24 cellular contexts compared by ENCODE assay signal in the genomic region with DNA sequence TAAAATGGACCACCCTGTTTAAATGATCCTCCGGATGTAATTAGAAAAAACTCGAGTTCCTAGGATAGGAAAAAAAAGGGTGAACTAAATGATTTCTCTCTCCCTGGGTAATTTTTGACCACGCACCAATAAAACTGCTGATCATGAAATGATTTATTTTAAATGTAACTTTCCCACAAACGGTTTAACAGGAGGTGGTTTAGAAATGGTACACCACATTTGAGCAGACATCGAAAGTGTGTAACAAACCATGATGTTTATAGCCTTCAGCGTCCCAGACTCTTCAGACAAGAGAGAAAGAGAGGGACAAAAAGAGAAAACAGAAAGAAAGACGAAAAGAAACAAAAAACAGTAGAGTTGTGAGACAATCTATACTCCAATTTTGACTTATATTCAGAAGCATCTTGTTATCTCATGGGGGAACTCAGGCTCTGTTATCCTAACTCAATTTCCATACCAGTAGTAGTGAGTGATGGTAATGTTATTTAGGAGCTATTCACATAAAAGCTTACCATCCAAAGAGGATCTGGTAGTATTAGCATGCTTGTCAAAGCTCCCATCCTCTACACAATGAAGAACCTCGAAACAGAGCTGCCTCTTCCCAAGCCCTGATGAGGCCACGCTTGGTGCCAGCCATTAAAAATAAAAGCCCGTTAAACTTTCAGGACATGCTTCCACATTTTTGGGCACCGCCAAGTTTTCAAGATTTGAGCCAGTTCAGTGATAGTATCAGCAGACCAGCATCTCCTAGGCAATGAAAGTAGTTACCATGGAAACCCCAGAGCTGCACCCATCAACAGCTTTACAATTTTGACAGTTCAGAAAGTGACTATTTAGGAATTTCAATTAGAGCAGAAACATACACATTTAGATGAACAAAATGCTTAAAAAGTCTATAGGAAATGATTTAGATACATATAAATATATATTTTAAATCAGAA.
A peak's percentile ranks its signal among the peaks of the same experiment; 100 is the strongest.
DNase-seq lines count a peak whose midpoint lies in the region; ATAC-seq and TF ChIP-seq lines count a peak whose summit lies in the region.
"Had no signal": no experiment of that assay in that cellular context is flagged by ENCODE, and none has a peak within 500 bp of the region (broad histone marks: within the 10 kb centered on the region; RNA-seq: fewer than 3 reads in every experiment).

No MANE protein-coding gene starts in this region.

- POLR2A ChIA-PET in activated B cell treated with CpG ODN at 0.5 μM for 24 hours (lab: Charles Lee): interaction anchor here (1.0 to 1.1 kb wide), 2 partner anchors 16 to 66 kb away, joined by 3 read pairs; no protein-coding TSS in a partner anchor

- no peaks in the 10 kb centered on the region for H3K27me3 Mint-ChIP-seq in activated T-cell treated with anti-CD3 and anti-CD28 coated beads, Interleukin-2, amount 50 U/mL, for 72 hours (ENCODE audit: low read depth)
- H3K27me3 Mint-ChIP-seq in activated B cell treated with CpG ODN at 0.5 μM for 24 hours: no peaks in the 10 kb centered on the region
- H3K27me3 Mint-ChIP-seq in stimulated activated naive B cell treated with anti-CD40 and anti-IgM and Interleukin-4, amounts not matched to agents 10 μg/mL and 1 μg/mL and 100 μg/mL, for 72 hours: no peaks in the 10 kb centered on the region
- H3K27me3 Mint-ChIP-seq: progenitor cell of endocrine pancreas had no signal

- peaks cover 16% of the 10 kb centered on the region for H3K4me1 Mint-ChIP-seq in activated T-cell treated with anti-CD3 and anti-CD28 coated beads, Interleukin-2, amount 50 U/mL, for 72 hours (ENCODE audit: low read depth)
- H3K4me1 Mint-ChIP-seq in activated B cell treated with CpG ODN at 0.5 μM for 24 hours: peaks cover 26% of the 10 kb centered on the region
- peaks cover 18 to 46% of the 10 kb centered on the region in 2 donors for H3K4me1 Mint-ChIP-seq in stimulated activated naive B cell treated with anti-CD40 and anti-IgM and Interleukin-4, amounts not matched to agents 10 μg/mL and 1 μg/mL and 100 μg/mL, for 72 hours

- TF ChIP-seq CTCF in activated B cell treated with CpG ODN at 0.5 μM for 24 hours (IDR thresholded peaks at IDR 0.05): no peak

- H3K4me3 Mint-ChIP-seq in activated T-cell treated with anti-CD3 and anti-CD28 coated beads, Interleukin-2, amount 50 U/mL, for 72 hours: peak overlapping the region; percentile 49 to 80
- peak overlapping the region; percentile 39 for H3K4me3 Mint-ChIP-seq in activated B cell treated with CpG ODN at 0.5 μM for 24 hours
- H3K4me3 Mint-ChIP-seq in stimulated activated naive B cell treated with anti-CD40 and anti-IgM and Interleukin-4, amounts not matched to agents 10 μg/mL and 1 μg/mL and 100 μg/mL, for 72 hours: peak overlapping the region; percentile 33 to 44
- H3K4me3 Mint-ChIP-seq: activated T-helper 1 cell treated with anti-CD3 and anti-CD28 coated beads, Interleukin-12 subunit alpha, Interleukin-12 subunit beta, Interleukin-2, Interleukin-4 antibody, amounts not matched to agents 30 ng/mL and 10 ng/mL and 1 ng/mL, durations not matched to agents 14 hours and 24 hours and 36 hours; CD4-positive, CD25-positive, alpha-beta regulatory T cell; nephron progenitor cell had no signal

- intact Hi-C loops in activated B cell treated with CpG ODN at 0.5 μM for 24 hours (cut with micrococcal nuclease): no loop called here

- peaks cover 0 to 3% of the 10 kb centered on the region in 2 donors for H3K36me3 Mint-ChIP-seq in activated T-cell treated with anti-CD3 and anti-CD28 coated beads, Interleukin-2, amount 50 U/mL, for 72 hours (ENCODE audit: insufficient read depth in 2 of 2)
- peaks cover 2% of the 10 kb centered on the region for H3K36me3 Mint-ChIP-seq in activated B cell treated with CpG ODN at 0.5 μM for 24 hours (ENCODE audit: low read depth)
- H3K36me3 Mint-ChIP-seq in stimulated activated naive B cell treated with anti-CD40 and anti-IgM and Interleukin-4, amounts not matched to agents 10 μg/mL and 1 μg/mL and 100 μg/mL, for 72 hours: peaks cover 23 to 47% of the 10 kb centered on the region in 2 donors
- H3K36me3 Mint-ChIP-seq: CD4-positive, CD25-positive, alpha-beta regulatory T cell; immature natural killer cell had no signal

- ATAC-seq in activated T-cell treated with anti-CD3 and anti-CD28 coated beads, Interleukin-2, amount 50 U/mL, for 72 hours (replicated peaks in 1 of 2): no peak
- ATAC-seq in activated B cell treated with CpG ODN at 0.5 μM for 24 hours (ENCODE audit: low read depth) (no peak), HG02938 (IDR thresholded peaks at IDR 0.05; ENCODE audit: unreplicated experiment) (no peak)
- ATAC-seq in stimulated activated naive B cell treated with anti-CD40 and anti-IgM and Interleukin-4, amounts not matched to agents 10 μg/mL and 1 μg/mL and 100 μg/mL, for 72 hours (replicated peaks): no peak
- ATAC-seq: body of pancreas, esophagus mucosa had no signal

- H3K27ac Mint-ChIP-seq in activated T-cell treated with anti-CD3 and anti-CD28 coated beads, Interleukin-2, amount 50 U/mL, for 72 hours: peak overlapping the region; percentile 11
- H3K27ac Mint-ChIP-seq in activated B cell treated with CpG ODN at 0.5 μM for 24 hours: no peak overlapping the region
- H3K27ac Mint-ChIP-seq in stimulated activated naive B cell treated with anti-CD40 and anti-IgM and Interleukin-4, amounts not matched to agents 10 μg/mL and 1 μg/mL and 100 μg/mL, for 72 hours: peak overlapping the region; percentile 15
- H3K27ac Mint-ChIP-seq: activated T-helper 1 cell treated with anti-CD3 and anti-CD28 coated beads, Interleukin-12 subunit alpha, Interleukin-12 subunit beta, Interleukin-2, Interleukin-4 antibody, amounts not matched to agents 30 ng/mL and 10 ng/mL and 1 ng/mL, durations not matched to agents 14 hours and 24 hours and 36 hours; nephron progenitor cell; progenitor cell of endocrine pancreas had no signal

- CTCF ChIA-PET in activated B cell treated with CpG ODN at 0.5 μM for 24 hours (lab: Charles Lee): interaction anchor here (2.0 kb wide), 1 partner anchor 12 kb away, joined by 5 read pairs; no protein-coding TSS in a partner anchor

- peaks cover 0 to 3% of the 10 kb centered on the region in 2 donors for H3K9me3 Mint-ChIP-seq in activated T-cell treated with anti-CD3 and anti-CD28 coated beads, Interleukin-2, amount 50 U/mL, for 72 hours
- H3K9me3 Mint-ChIP-seq in activated B cell treated with CpG ODN at 0.5 μM for 24 hours: no peaks in the 10 kb centered on the region
- no peaks in the 10 kb centered on the region for H3K9me3 Mint-ChIP-seq in stimulated activated naive B cell treated with anti-CD40 and anti-IgM and Interleukin-4, amounts not matched to agents 10 μg/mL and 1 μg/mL and 100 μg/mL, for 72 hours
- H3K9me3 Mint-ChIP-seq: activated T-helper 1 cell treated with anti-CD3 and anti-CD28 coated beads, Interleukin-12 subunit alpha, Interleukin-12 subunit beta, Interleukin-2, Interleukin-4 antibody, amounts not matched to agents 30 ng/mL and 10 ng/mL and 1 ng/mL, durations not matched to agents 14 hours and 24 hours and 36 hours; nephron progenitor cell had no signal

- DNase-seq in activated T-cell treated with anti-CD3 and anti-CD28 coated beads, Interleukin-2, amount 50 U/mL, for 72 hours: no peak
- no peak for DNase-seq in activated T-cell treated with anti-CD3 and anti-CD28 coated beads, Interleukin-2, amount 50 U/mL, for 1 hour
- DNase-seq in M059J (ENCODE audit: low read depth) (peak; percentile 42), activated B cell treated with CpG ODN at 0.5 μM for 24 hours (no peak), MV-4-11 (lab: John Stamatoyannopoulos, UW) (no peak)
- DNase-seq in stimulated activated naive B cell treated with anti-CD40 and anti-IgM and Interleukin-4, amounts not matched to agents 10 μg/mL and 1 μg/mL and 100 μg/mL, for 72 hours: no peak
- DNase-seq: body of pancreas; CD4-positive, CD25-positive, alpha-beta regulatory T cell; effector CD8-positive, alpha-beta T cell; foreskin melanocyte; GF-D8; left ventricle myocardium inferior; midbrain; NCI-H2107; NCI-H510A; nephron progenitor cell; sigmoid colon; stimulated activated CD4-positive, alpha-beta T cell treated with anti-CD3 and anti-CD28 coated beads, Interleukin-15, amount 100 ng/mL, for 24 hours; stimulated activated CD8-positive, alpha-beta memory T cell treated with anti-CD3 and anti-CD28 coated beads, Interleukin-4, amount 100 ng/mL, for 48 hours had no signal
